ENCODE assay signal across 8 cellular contexts in genomic region chrX:150362599-150363481, GRCh38. TPM values are rescaled to one million over a fixed set of nuclear protein-coding genes. Genes with fewer than 3 reads are reported as not detected.
A peak's percentile ranks its signal among the peaks of the same experiment; 100 is the strongest.
DNase-seq lines count a peak whose midpoint lies in the region; ATAC-seq, FAIRE-seq and TF ChIP-seq lines count a peak whose summit lies in the region.

Gene MAMLD1, plus strand, starts transcription at chrX:150363317. Its CDS starts 82,200 bp downstream, at chrX:150445517.

- peak within 1 kb of the TSS; percentile 85 for H3K4me3 Mint-ChIP-seq in astrocyte (ENCODE audit: unreplicated experiment)

- peak within 1 kb of the TSS; percentile 96 for H3K4me2 ChIP-seq in astrocyte (ENCODE audit: low read length)

- TF ChIP-seq CTCF in astrocyte (IDR thresholded peaks at IDR 0.05; ENCODE audit: insufficient read depth, low read depth, low read length) (no peak), right atrium auricular region (IDR thresholded peaks at IDR 0.05) (peak in 1 of 2 donors; percentile 29)

- H3K27ac ChIP-seq in astrocyte (ENCODE audit: low read depth, low read length) (peak within 1 kb of the TSS; percentile 77), right atrium auricular region (peak within 1 kb of the TSS; percentile 83 to 86)

- peaks cover 3% of the 10 kb centered on the region for H3K9me3 Mint-ChIP-seq in astrocyte (ENCODE audit: unreplicated experiment)

- peaks cover 22% of the 10 kb centered on the region for H3K4me1 ChIP-seq in astrocyte (ENCODE audit: insufficient read depth, low read length)
- peaks cover 0 to 15% of the 10 kb centered on the region in 2 donors for H3K4me1 ChIP-seq in right atrium auricular region

- no peaks in the 10 kb centered on the region for H3K27me3 ChIP-seq in astrocyte (ENCODE audit: insufficient read depth, low read length)
- no peaks in the 10 kb centered on the region for H3K27me3 ChIP-seq in right atrium auricular region

- peaks cover 2% of the 10 kb centered on the region for H3K4me1 Mint-ChIP-seq in astrocyte (ENCODE audit: low read depth, unreplicated experiment)

- no peaks in the 10 kb centered on the region for H4K20me1 ChIP-seq in astrocyte (ENCODE audit: insufficient read depth, low read length)

- FAIRE-seq in astrocyte (lab: Jason Lieb, UNC), result no peak

- H3K4me3 ChIP-seq in astrocyte (ENCODE audit: insufficient read depth, low read depth, low read length) (peak within 1 kb of the TSS; percentile 71), right atrium auricular region (peak within 1 kb of the TSS; percentile 49 to 59)

- H2AFZ ChIP-seq in astrocyte (ENCODE audit: low read depth, low read length), result peak within 1 kb of the TSS; percentile 67

- H3K79me2 ChIP-seq in astrocyte (ENCODE audit: insufficient read depth, low read length), result peaks cover 21% of the 10 kb centered on the region

- peaks cover 23% of the 10 kb centered on the region for H3K27me3 Mint-ChIP-seq in astrocyte (ENCODE audit: low read depth, unreplicated experiment)

- H3K9ac ChIP-seq in astrocyte (ENCODE audit: low read length), result peak within 1 kb of the TSS; percentile 85

- ATAC-seq in HG02970 (IDR thresholded peaks at IDR 0.05; ENCODE audit: low FRiP score, unreplicated experiment) (no peak), GM19324 (IDR thresholded peaks at IDR 0.05; ENCODE audit: low FRiP score, unreplicated experiment) (no peak)

- no peaks in the 10 kb centered on the region for H3K36me3 Mint-ChIP-seq in astrocyte (ENCODE audit: low read depth, unreplicated experiment)

- DNase-seq in SKM-1 treated with dmso at 0.1 percent for 144 hours (lab: John Stamatoyannopoulos, UW; ENCODE audit: unreplicated experiment) (peak; percentile 10), SKM-1 (lab: John Stamatoyannopoulos, UW; ENCODE audit: unreplicated experiment) (no peak), T-helper 1 cell (peak in 4 of 5 donors; percentile 19 to 73 (median 46)), astrocyte (ENCODE audit: low read depth) (peak; percentile 79), right atrium auricular region (ENCODE audit: low spot score) (peak; percentile 83), pons (ENCODE audit: low spot score) (peak; percentile 50)

- H3K36me3 ChIP-seq in astrocyte (ENCODE audit: insufficient read depth, low read length), result no peaks in the 10 kb centered on the region
- H3K36me3 ChIP-seq in right atrium auricular region, result no peaks in the 10 kb centered on the region

- no peak within 1 kb of the TSS for H3K27ac Mint-ChIP-seq in astrocyte (ENCODE audit: unreplicated experiment)

- no peaks in the 10 kb centered on the region for H3K9me3 ChIP-seq in astrocyte (ENCODE audit: insufficient read depth, low read depth, low read length)
- H3K9me3 ChIP-seq in right atrium auricular region, result no peaks in the 10 kb centered on the region

RNA-seq across cellular contexts. Expression of gene MAMLD1, which starts in this region (rescaled TPM):
- total RNA-seq in astrocyte, result 6.6 TPM in 2 replicates
- 1 to 10 TPM in 1 of 2 donors, under 1 TPM in 1; 0.56 to 3.3 TPM for total RNA-seq in right atrium auricular region
